ENCODE assay signal across 15 cellular contexts in the genomic region with DNA sequence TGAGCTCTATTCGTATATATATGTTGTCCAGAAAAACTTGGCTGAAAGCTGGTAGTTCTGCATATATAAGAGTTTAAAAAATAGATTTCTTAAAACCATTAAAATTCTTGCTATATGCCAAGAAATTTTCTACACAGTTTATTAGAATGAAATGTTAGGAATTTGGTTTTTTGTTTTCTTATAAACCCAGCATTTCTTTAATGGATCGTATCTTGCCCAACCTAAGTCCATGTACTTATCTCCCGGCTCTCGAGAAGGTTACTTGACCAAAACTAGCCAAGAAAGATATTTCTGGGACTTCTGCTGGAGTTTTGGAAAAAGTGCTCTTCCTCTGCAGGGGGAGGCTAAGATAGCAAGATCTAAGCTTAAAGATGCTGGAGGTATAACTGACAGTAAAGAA. TPM values are rescaled to one million over a fixed set of nuclear protein-coding genes. Genes with fewer than 3 reads are reported as not detected.
"Had no signal": no experiment of that assay in that cellular context is flagged by ENCODE, and none has a peak within 500 bp of the region (broad histone marks: within the 10 kb centered on the region; RNA-seq: fewer than 3 reads in every experiment).

No MANE protein-coding gene starts in this region.

- H3K27me3 ChIP-seq: adrenal gland, heart right ventricle had no signal

- H3K36me3 Mint-ChIP-seq: activated naive CD4-positive, alpha-beta T cell treated with anti-CD3 and anti-CD28 coated beads, Interleukin-2, amount 10 ng/mL, durations not matched to agents 7 days and 5 days; naive thymus-derived CD4-positive, alpha-beta T cell had no signal

- H3K4me1 Mint-ChIP-seq: activated naive CD4-positive, alpha-beta T cell treated with anti-CD3 and anti-CD28 coated beads, Interleukin-2, amount 10 ng/mL, durations not matched to agents 7 days and 5 days; naive thymus-derived CD4-positive, alpha-beta T cell; T-helper 17 cell had no signal

- H3K4me1 ChIP-seq: adrenal gland had no signal

- H3K27me3 Mint-ChIP-seq: activated naive CD4-positive, alpha-beta T cell treated with anti-CD3 and anti-CD28 coated beads, Interleukin-2, amount 10 ng/mL, durations not matched to agents 7 days and 5 days had no signal

- H3K9me3 ChIP-seq: heart right ventricle had no signal

- ATAC-seq: naive thymus-derived CD4-positive, alpha-beta T cell; T-helper 17 cell had no signal

- DNase-seq: activated CD4-positive, alpha-beta T cell treated with anti-CD3 and anti-CD28 coated beads, Interleukin-2, amount 50 U/mL, for 48 hours; activated naive CD4-positive, alpha-beta T cell treated with anti-CD3 and anti-CD28 coated beads, Interleukin-2, amount 10 ng/mL, durations not matched to agents 7 days and 5 days; adrenal gland; heart right ventricle; left colon; naive thymus-derived CD4-positive, alpha-beta T cell; retina; small intestine; stimulated activated CD4-positive, alpha-beta T cell treated with anti-CD3 and anti-CD28 coated beads, Interleukin-4, amount 100 ng/mL, for 24 hours; stimulated activated CD8-positive, alpha-beta memory T cell treated with anti-CD3 and anti-CD28 coated beads, Interleukin-4, amount 100 ng/mL, for 48 hours; stimulated activated naive CD8-positive, alpha-beta T cell treated with anti-CD3 and anti-CD28 coated beads, Interleukin-15, Interleukin-2, amounts not matched to agents 100 U/mL and 50 U/mL, for 24 hours; T-helper 17 cell; WERI-Rb-1 had no signal

- H3K9me3 Mint-ChIP-seq: activated naive CD4-positive, alpha-beta T cell treated with anti-CD3 and anti-CD28 coated beads, Interleukin-2, amount 10 ng/mL, durations not matched to agents 7 days and 5 days; activated T-helper 2 cell treated with anti-CD3 and anti-CD28 coated beads, Interferon-gamma antibody, Interleukin-2, Interleukin-4, amounts not matched to agents 10 μg/mL and 5 μg/mL and 100 μg/mL, durations not matched to agents 14 hours and 24 hours and 36 hours; naive thymus-derived CD4-positive, alpha-beta T cell had no signal

- H3K27ac ChIP-seq: adrenal gland, heart right ventricle, WERI-Rb-1 had no signal

- H3K4me3 Mint-ChIP-seq: activated naive CD4-positive, alpha-beta T cell treated with anti-CD3 and anti-CD28 coated beads, Interleukin-2, amount 10 ng/mL, durations not matched to agents 7 days and 5 days; naive thymus-derived CD4-positive, alpha-beta T cell; T-helper 17 cell had no signal

- H3K36me3 ChIP-seq: adrenal gland, heart right ventricle, WERI-Rb-1 had no signal

- H3K27ac Mint-ChIP-seq: activated naive CD4-positive, alpha-beta T cell treated with anti-CD3 and anti-CD28 coated beads, Interleukin-2, amount 10 ng/mL, durations not matched to agents 7 days and 5 days; activated T-helper 2 cell treated with anti-CD3 and anti-CD28 coated beads, Interferon-gamma antibody, Interleukin-2, Interleukin-4, amounts not matched to agents 10 μg/mL and 5 μg/mL and 100 μg/mL, durations not matched to agents 14 hours and 24 hours and 36 hours; naive thymus-derived CD4-positive, alpha-beta T cell; T-helper 17 cell had no signal

- H3K4me3 ChIP-seq: adrenal gland, heart right ventricle had no signal

RNA-seq across cellular contexts. Expression of gene ASB5, which starts 4.7 kb away (rescaled TPM):
- total RNA-seq: activated T-helper 2 cell treated with anti-CD3 and anti-CD28 coated beads, Interferon-gamma antibody, Interleukin-2, Interleukin-4, amounts not matched to agents 10 μg/mL and 5 μg/mL and 100 μg/mL, durations not matched to agents 14 hours and 24 hours and 36 hours; lung microvascular endothelial cell; naive thymus-derived CD4-positive, alpha-beta T cell; T-helper 17 cell had no signal
- polyA plus RNA-seq: naive thymus-derived CD4-positive, alpha-beta T cell had no signal
